ENCODE assay signal across 1 cellular context in genomic region chr12:129788506-129788905, GRCh38.
TF ChIP-seq lines count a peak whose summit lies in the region.

No MANE protein-coding gene starts in this region.

TF ChIP-seq in SK-N-SH treated with all-trans-retinoic acid at 6 μM for 48 hours, 23 proteins besides CTCF, POLR2A, EP300 and RAD21 (continued from another document):
- TF ChIP-seq CSRNP3 (CRISPR knock-in tag; IDR thresholded peaks at IDR 0.05) (no peak), POU6F1 (CRISPR knock-in tag; IDR thresholded peaks at IDR 0.05; ENCODE audit: borderline replicate concordance, low read depth) (no peak), CSDC2 (CRISPR knock-in tag; IDR thresholded peaks at IDR 0.05) (no peak)
